In genomic region chr12:14257734-14258467, GRCh38 we compare ENCODE assay signal across 1 cellular context.
TF ChIP-seq lines count a peak whose summit lies in the region.

No MANE protein-coding gene starts in this region.

TF ChIP-seq in HepG2, 621 proteins besides CTCF, POLR2A, EP300 and RAD21 (continued from another document and continues in another):
- peak; percentile 70; the same call in 1 of the 2 replicates for TF ChIP-seq POGK (CRISPR knock-in tag; conservative IDR thresholded peaks at IDR 0.05)
- TF ChIP-seq ZNF83 (CRISPR knock-in tag; IDR thresholded peaks at IDR 0.05; ENCODE audit: borderline replicate concordance), result no peak
- TF ChIP-seq PAXIP1 (CRISPR knock-in tag; conservative IDR thresholded peaks at IDR 0.05), result peak; percentile 75
- no peak for TF ChIP-seq MNT (IDR thresholded peaks at IDR 0.05)
- no peak for TF ChIP-seq TMF1 (CRISPR knock-in tag; IDR thresholded peaks at IDR 0.05; ENCODE audit: low read depth)
- TF ChIP-seq SALL1 (CRISPR knock-in tag; IDR thresholded peaks at IDR 0.05), result peak; percentile 85
- TF ChIP-seq NAIF1 (CRISPR knock-in tag; IDR thresholded peaks at IDR 0.05; ENCODE audit: borderline replicate concordance), result 0 out of 2 replicates have a peak, but pooled peaks have one; percentile 58
- TF ChIP-seq ZNF224 (CRISPR knock-in tag; IDR thresholded peaks at IDR 0.05), result no peak
- no peak for TF ChIP-seq HNRNPK (IDR thresholded peaks at IDR 0.05; ENCODE audit: low read depth, low read length, poor library complexity, severe bottlenecking)
- no peak for TF ChIP-seq FOSL1 (CRISPR knock-in tag; IDR thresholded peaks at IDR 0.05; ENCODE audit: borderline replicate concordance)
- TF ChIP-seq NBN (conservative IDR thresholded peaks at IDR 0.05), result no peak
- TF ChIP-seq ZNF282 (IDR thresholded peaks at IDR 0.05; ENCODE audit: partially characterized antibody), result no peak
- TF ChIP-seq ZNF12 (CRISPR knock-in tag; IDR thresholded peaks at IDR 0.05), result no peak; the same call in 1 of the 2 replicates
- no peak; the same call in 1 of the 2 replicates for TF ChIP-seq ZNF124 (CRISPR knock-in tag; IDR thresholded peaks at IDR 0.05)
- no peak for TF ChIP-seq ZNF33B (CRISPR knock-in tag; IDR thresholded peaks at IDR 0.05)
- peak; percentile 28; the same call in 1 of the 2 replicates for TF ChIP-seq THRA (CRISPR knock-in tag; IDR thresholded peaks at IDR 0.05; ENCODE audit: borderline replicate concordance)
- no peak for TF ChIP-seq ZNF614 (CRISPR knock-in tag; IDR thresholded peaks at IDR 0.05; ENCODE audit: borderline replicate concordance)
- no peak for TF ChIP-seq ZNF792 (CRISPR knock-in tag; IDR thresholded peaks at IDR 0.05)
- TF ChIP-seq RCOR2 (CRISPR knock-in tag; IDR thresholded peaks at IDR 0.05), result peak; percentile 44; the same call in 1 of the 2 replicates
- TF ChIP-seq KDM5A (IDR thresholded peaks at IDR 0.05; ENCODE audit: borderline replicate concordance, low read length), result no peak
- no peak for TF ChIP-seq ZNF703 (CRISPR knock-in tag; IDR thresholded peaks at IDR 0.05; ENCODE audit: borderline replicate concordance)
- TF ChIP-seq GABPA (IDR thresholded peaks at IDR 0.05; ENCODE audit: low read depth, low read length), result no peak
- peak; percentile 45; the same call in 1 of the 2 replicates for TF ChIP-seq GABPA (CRISPR knock-in tag; IDR thresholded peaks at IDR 0.05; ENCODE audit: low read depth)
- TF ChIP-seq ZFP36 (IDR thresholded peaks at IDR 0.05; ENCODE audit: borderline replicate concordance, low read depth, low read length, partially characterized antibody), result no peak
- no peak for TF ChIP-seq ZNF704 (CRISPR knock-in tag; IDR thresholded peaks at IDR 0.05; ENCODE audit: borderline replicate concordance)
- no peak for TF ChIP-seq ARNT2 (CRISPR knock-in tag; IDR thresholded peaks at IDR 0.05; ENCODE audit: low read depth)
- TF ChIP-seq RXRB (CRISPR knock-in tag; IDR thresholded peaks at IDR 0.05; ENCODE audit: borderline replicate concordance), result peak; percentile 33; the same call in 1 of the 2 replicates
- TF ChIP-seq NFYB (CRISPR knock-in tag; IDR thresholded peaks at IDR 0.05), result no peak
- TF ChIP-seq FOXC1 (CRISPR knock-in tag; IDR thresholded peaks at IDR 0.05; ENCODE audit: borderline replicate concordance), result no peak
- peak; percentile 68; the same call in 1 of the 2 replicates for TF ChIP-seq ZNF557 (CRISPR knock-in tag; IDR thresholded peaks at IDR 0.05)
- no peak for TF ChIP-seq ZNF431 (CRISPR knock-in tag; IDR thresholded peaks at IDR 0.05; ENCODE audit: borderline replicate concordance, low read depth)
- TF ChIP-seq GMEB1 (CRISPR knock-in tag; IDR thresholded peaks at IDR 0.05; ENCODE audit: borderline replicate concordance), result no peak
- peak; percentile 90 for TF ChIP-seq KLF6 (CRISPR knock-in tag; IDR thresholded peaks at IDR 0.05)
- no peak for TF ChIP-seq ZNF563 (CRISPR knock-in tag; IDR thresholded peaks at IDR 0.05)
- TF ChIP-seq CCDC6 (CRISPR knock-in tag; IDR thresholded peaks at IDR 0.05), result peak; percentile 79; the same call in 1 of the 2 replicates
- no peak for TF ChIP-seq CAMTA2 (CRISPR knock-in tag; IDR thresholded peaks at IDR 0.05; ENCODE audit: borderline replicate concordance)
- no peak for TF ChIP-seq ZNF335 (CRISPR knock-in tag; IDR thresholded peaks at IDR 0.05)
- TF ChIP-seq ZNF564 (CRISPR knock-in tag; IDR thresholded peaks at IDR 0.05), result no peak
- no peak for TF ChIP-seq ZNF263 (CRISPR knock-in tag; IDR thresholded peaks at IDR 0.05)
- no peak for TF ChIP-seq ZNF530 (CRISPR knock-in tag; IDR thresholded peaks at IDR 0.05; ENCODE audit: low read depth)
- TF ChIP-seq CCAR2 (optimal IDR thresholded peaks at IDR 0.05; ENCODE audit: low read depth, low read length), result peak; percentile 34
- no peak for TF ChIP-seq SRY (CRISPR knock-in tag; IDR thresholded peaks at IDR 0.05)
- TF ChIP-seq MLXIP (CRISPR knock-in tag; IDR thresholded peaks at IDR 0.05; ENCODE audit: borderline replicate concordance), result 0 out of 2 replicates have a peak, but pooled peaks have one; percentile 0
- no peak; the same call in 1 of the 2 replicates for TF ChIP-seq NCOR1 (IDR thresholded peaks at IDR 0.05; ENCODE audit: borderline replicate concordance, low read length)
- TF ChIP-seq HIC2 (CRISPR knock-in tag; IDR thresholded peaks at IDR 0.05; ENCODE audit: low read depth), result no peak
- TF ChIP-seq MXI1 (IDR thresholded peaks at IDR 0.05; ENCODE audit: borderline replicate concordance, low read depth, low read length), result no peak; the same call in 2 of the 3 replicates
- TF ChIP-seq DMAP1 (CRISPR knock-in tag; IDR thresholded peaks at IDR 0.05), result peak; percentile 46; the same call in 1 of the 2 replicates
- 0 out of 2 replicates have a peak, but pooled peaks have one; percentile 27 for TF ChIP-seq TEF (CRISPR knock-in tag; IDR thresholded peaks at IDR 0.05)
- peak in 1 of 2 experiments; percentile 84; a peak in 1 of 4 replicates for TF ChIP-seq KLF16 (CRISPR knock-in tag; IDR thresholded peaks at IDR 0.05)
- TF ChIP-seq PLRG1 (conservative IDR thresholded peaks at IDR 0.05), result no peak
